In the genomic region with DNA sequence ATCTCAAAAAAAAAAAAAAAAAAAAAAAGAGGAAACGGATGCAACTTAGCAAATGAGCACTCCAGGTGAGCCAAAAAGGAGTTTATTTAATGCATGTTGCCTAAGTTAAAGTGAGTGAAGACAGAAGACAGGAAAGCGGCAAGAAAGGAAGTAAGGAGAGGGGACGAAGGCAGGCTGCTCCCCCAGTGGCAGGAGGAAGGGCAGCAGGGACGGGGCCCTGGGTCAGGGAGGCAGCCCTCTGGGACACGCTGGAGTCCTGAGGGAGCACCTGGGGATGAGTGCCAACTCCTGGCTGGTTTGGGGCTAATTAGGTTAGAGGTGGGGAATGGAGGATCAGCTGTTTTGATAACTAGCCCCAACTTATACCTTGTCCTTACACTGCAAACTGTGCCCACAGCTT, we compare ENCODE assay signal across 9 cellular contexts. TPM values are rescaled to one million over a fixed set of nuclear protein-coding genes. Genes with fewer than 3 reads are reported as not detected.
DNase-seq lines count a peak whose midpoint lies in the region; ATAC-seq, FAIRE-seq and TF ChIP-seq lines count a peak whose summit lies in the region.
"Had no signal": no experiment of that assay in that cellular context is flagged by ENCODE, and none has a peak within 500 bp of the region (broad histone marks: within the 10 kb centered on the region; RNA-seq: fewer than 3 reads in every experiment).

No MANE protein-coding gene starts in this region.

- no peak overlapping the region for H4K91ac ChIP-seq in mesenchymal stem cell (ENCODE audit: low read length)

- no peak overlapping the region for H2BK12ac ChIP-seq in mesenchymal stem cell (ENCODE audit: low read length in 2 of 2)

- H3K4me2 ChIP-seq in mesenchymal stem cell (ENCODE audit: low read length, poor library complexity, severe bottlenecking) = peak overlapping the region; percentile 8

- H3K18ac ChIP-seq in mesenchymal stem cell (ENCODE audit: low read depth in 1 of 2, low read length in 2 of 2) = no peak overlapping the region

- no peak overlapping the region for H3K4ac ChIP-seq in mesenchymal stem cell (ENCODE audit: low read depth in 1 of 2, low read length in 2 of 2)

- TF ChIP-seq POLR2A in gastrocnemius medialis (IDR thresholded peaks at IDR 0.05) = no peak

- no peak overlapping the region for H2BK5ac ChIP-seq in mesenchymal stem cell (ENCODE audit: low read depth, low read length, poor library complexity, severe bottlenecking)

- peak overlapping the region; percentile 57 for H4K8ac ChIP-seq in mesenchymal stem cell (ENCODE audit: low read length)

- WGBS in mesenchymal stem cell = 57% methylated on average over 4 of the region's 5 CpGs

- H3K4me3 ChIP-seq in Jurkat, Clone E6-1 (ENCODE audit: low read length) = no peak overlapping the region
- no peak overlapping the region for H3K4me3 ChIP-seq in mesenchymal stem cell (ENCODE audit: insufficient read depth in 1 of 2, low read depth in 1 of 2, low read length in 2 of 2)
- H3K4me3 ChIP-seq in dorsolateral prefrontal cortex = no peak overlapping the region
- no peak overlapping the region for H3K4me3 ChIP-seq in gastrocnemius medialis

- no peak overlapping the region for H3K23ac ChIP-seq in mesenchymal stem cell (ENCODE audit: low read length in 2 of 2)

- H3K79me1 ChIP-seq in mesenchymal stem cell (replicated peaks; ENCODE audit: low read length, poor library complexity, severe bottlenecking) = no peaks in the 10 kb centered on the region

- peaks cover 2% of the 10 kb centered on the region for H3K4me1 ChIP-seq in mesenchymal stem cell (ENCODE audit: control insufficient read depth, insufficient read depth, low read depth, low read length)
- no peaks in the 10 kb centered on the region for H3K4me1 ChIP-seq in gastrocnemius medialis

- no peak overlapping the region for H2BK15ac ChIP-seq in mesenchymal stem cell (ENCODE audit: low read depth, poor library complexity, severe bottlenecking)

- H3K27me3 ChIP-seq in mesenchymal stem cell (ENCODE audit: control insufficient read depth in 1 of 2, insufficient read depth in 1 of 2, low read length in 2 of 2) = no peaks in the 10 kb centered on the region
- H3K27me3 ChIP-seq in dorsolateral prefrontal cortex = no peaks in the 10 kb centered on the region
- H3K27me3 ChIP-seq in gastrocnemius medialis = no peaks in the 10 kb centered on the region

- no peak overlapping the region for H3K14ac ChIP-seq in mesenchymal stem cell (ENCODE audit: low read length in 2 of 2)

- intact Hi-C loops in dorsolateral prefrontal cortex (cut with DNase I) (loop anchor here (10.0 kb wide), 3 partner anchors 911 to 1181 kb away; no protein-coding TSS in a partner anchor), gastrocnemius medialis (cut with DNase I; ENCODE audit: low total_unique reads) (no loop called here)

- peak overlapping the region; percentile 36 for H2AFZ ChIP-seq in mesenchymal stem cell (ENCODE audit: low read depth, low read length)

- H3K27ac ChIP-seq in mesenchymal stem cell (ENCODE audit: low read length, poor library complexity, severe bottlenecking) (no peak overlapping the region), dorsolateral prefrontal cortex (peak overlapping the region in 3 of 59 donors; percentile 12 to 44 (median 36)), gastrocnemius medialis (no peak overlapping the region)

- H2AK5ac ChIP-seq in mesenchymal stem cell (ENCODE audit: low read length, severe bottlenecking) = no peak overlapping the region

- TF ChIP-seq CTCF in dorsolateral prefrontal cortex (IDR thresholded peaks at IDR 0.05 in 54 of 56, conservative IDR thresholded peaks at IDR 0.05 in 2 of 56; ENCODE audit: low read depth in 1 of 56, partially characterized antibody in 56 of 56) = peak in 10 of 56 donors; percentile 9 to 39 (median 18)
- TF ChIP-seq CTCF in gastrocnemius medialis (IDR thresholded peaks at IDR 0.05 in 4 of 5, conservative IDR thresholded peaks at IDR 0.05 in 1 of 5) = no peak

- H3K36me3 ChIP-seq in mesenchymal stem cell (ENCODE audit: control insufficient read depth in 1 of 2, insufficient read depth in 2 of 2, low read depth in 1 of 2, low read length in 2 of 2) (no peaks in the 10 kb centered on the region), gastrocnemius medialis (no peaks in the 10 kb centered on the region)

- peak; percentile 35 for DNase-seq in ELR (ENCODE audit: low read depth)
- DNase-seq in Jurkat, Clone E6-1 (ENCODE audit: low read depth, low spot score) = peak; percentile 9
- DNase-seq in UCSD-AML1 (lab: John Stamatoyannopoulos, UW; ENCODE audit: unreplicated experiment) = peak; percentile 46
- DNase-seq in mesenchymal stem cell = no peak
- DNase-seq in dorsolateral prefrontal cortex = no peak
- no peak for DNase-seq in GM19239 (ENCODE audit: insufficient read length, low spot score)
- DNase-seq in gastrocnemius medialis = no peak
- DNase-seq in HK-2 (ENCODE audit: unreplicated experiment) = no peak
- DNase-seq: Right ventricle myocardium superior had no signal

- H3K9me3 ChIP-seq in mesenchymal stem cell (ENCODE audit: control insufficient read depth, low read length) (no peaks in the 10 kb centered on the region), gastrocnemius medialis (no peaks in the 10 kb centered on the region)

- in situ Hi-C loops in gastrocnemius medialis (cut with MboI; ENCODE audit: low sequenced_read_pairs in 4 of 4) = no loop called here

- no peak for ATAC-seq in gastrocnemius medialis

- H3K9ac ChIP-seq in mesenchymal stem cell (ENCODE audit: low read length) = no peak overlapping the region

- no peak for FAIRE-seq in GM19239 (lab: Jason Lieb, UNC)

- no peak overlapping the region for H2BK120ac ChIP-seq in mesenchymal stem cell (ENCODE audit: low read depth, low read length)

RNA-seq across cellular contexts. Expression of gene SPTLC2, which starts 37.0 kb away (rescaled TPM):
- polyA plus RNA-seq in Jurkat, Clone E6-1 (2012; ENCODE audit: insufficient read depth, insufficient read length) = 29.9 TPM
- 16.1 TPM for polyA plus RNA-seq in mesenchymal stem cell (2013, experiment 1 of 2)
- polyA plus RNA-seq in mesenchymal stem cell (2013, experiment 2 of 2) = 15.5 TPM
- total RNA-seq in dorsolateral prefrontal cortex (100 to 1,000 TPM in 2 of 120 experiments, 10 to 100 TPM in 118; 19.4 to 116 (median 48.8) TPM), gastrocnemius medialis (10 to 100 TPM in 1 of 4 donors, 1 to 10 TPM in 3; 6.5 to 10.4 (median 7.0) TPM)

RNA-seq across cellular contexts. Expression of gene ALKBH1, which starts 54.4 kb away (rescaled TPM):
- 17.8 TPM for polyA plus RNA-seq in Jurkat, Clone E6-1 (2012; ENCODE audit: insufficient read depth, insufficient read length)
- 8.6 TPM for polyA plus RNA-seq in mesenchymal stem cell (2013, experiment 1 of 2)
- polyA plus RNA-seq in mesenchymal stem cell (2013, experiment 2 of 2) = 8.4 TPM
- total RNA-seq in dorsolateral prefrontal cortex (10 to 100 TPM in 107 of 120 experiments, 1 to 10 TPM in 13; 7.9 to 21.4 (median 12.6) TPM), gastrocnemius medialis (10 to 100 TPM; 12.2 to 16.2 (median 13.6) TPM)

RNA-seq across cellular contexts. Expression of gene SLIRP, which starts 54.4 kb away (rescaled TPM):
- 567 TPM for polyA plus RNA-seq in Jurkat, Clone E6-1 (2012; ENCODE audit: insufficient read depth, insufficient read length)
- polyA plus RNA-seq in mesenchymal stem cell (2013, experiment 1 of 2) = 411 TPM
- 403 TPM for polyA plus RNA-seq in mesenchymal stem cell (2013, experiment 2 of 2)
- total RNA-seq in dorsolateral prefrontal cortex = 100 to 1,000 TPM in 72 of 120 experiments, 10 to 100 TPM in 48; 60.9 to 153 (median 104) TPM
- 100 to 1,000 TPM; 293 to 550 (median 332) TPM for total RNA-seq in gastrocnemius medialis

Comparison
In these comparisons a context has a peak if more than half of its experiments do, and no peak if none do; other contexts are left out.
1. DNase-seq: peak in ELR (single experiment), Jurkat, Clone E6-1 (single experiment) and UCSD-AML1 (single experiment); none in mesenchymal stem cell (single experiment), dorsolateral prefrontal cortex (0 of 10), GM19239 (single experiment), gastrocnemius medialis (0 of 2) and HK-2 (single experiment).